ENCODE assay signal across 8 cellular contexts in genomic region chrX:78139160-78140123, GRCh38. TPM values are rescaled to one million over a fixed set of nuclear protein-coding genes. Genes with fewer than 3 reads are reported as not detected.
DNase-seq lines count a peak whose midpoint lies in the region; ATAC-seq, FAIRE-seq and TF ChIP-seq lines count a peak whose summit lies in the region.

Gene TAF9B (minus strand): TSS chrX:78139650. CDS start chrX:78139611, 39 bp downstream.

- no peaks in the 10 kb centered on the region for H3K36me3 ChIP-seq in mucosa of stomach (ENCODE audit: control insufficient read depth, insufficient read depth, low read length)

- no peaks in the 10 kb centered on the region for H3K4me1 ChIP-seq in mucosa of stomach (ENCODE audit: control insufficient read depth, insufficient read depth, low read length)

- DNase-seq in D721Med (ENCODE audit: insufficient read length, low spot score) = peak; percentile 55
- peak; percentile 56 for DNase-seq in HuH-7 (ENCODE audit: low spot score)
- peak; percentile 89 for DNase-seq in OCI-M1 (lab: John Stamatoyannopoulos, UW)
- peak; percentile 78 for DNase-seq in activated T-cell treated with anti-CD3 and anti-CD28 coated beads for 48 hours (ENCODE audit: low read depth)
- peak; percentile 16 for DNase-seq in epithelial cell of proximal tubule (ENCODE audit: low read depth)
- peak; percentile 56 to 65 for DNase-seq in stimulated activated CD8-positive, alpha-beta memory T cell treated with anti-CD3 and anti-CD28 coated beads, Interleukin-7, amount 100 ng/mL, for 1 hour (ENCODE audit: low read depth in 2 of 2)

- ATAC-seq in GM21515 (IDR thresholded peaks at IDR 0.05; ENCODE audit: unreplicated experiment) = peak; percentile 94

- H3K9ac ChIP-seq in mucosa of stomach (ENCODE audit: low read length) = peak within 1 kb of the TSS; percentile 70

- H3K9me3 ChIP-seq in mucosa of stomach (ENCODE audit: control insufficient read depth, low read length) = no peaks in the 10 kb centered on the region

- peak; percentile 44 for FAIRE-seq in D721Med (lab: Jason Lieb, UNC)

- H3K4me3 ChIP-seq in epithelial cell of proximal tubule (ENCODE audit: low read depth, low read length) (peak within 1 kb of the TSS; percentile 60), mucosa of stomach (ENCODE audit: low read length) (peak within 1 kb of the TSS; percentile 23)

- TF ChIP-seq CTCF in D721Med (IDR thresholded peaks at IDR 0.05; ENCODE audit: insufficient read depth, missing control alignments) (no peak), epithelial cell of proximal tubule (conservative IDR thresholded peaks at IDR 0.05; ENCODE audit: low read depth, low read length) (no peak)

- H3K27me3 ChIP-seq in mucosa of stomach (ENCODE audit: control insufficient read depth, insufficient read depth, low read length) = no peaks in the 10 kb centered on the region

RNA-seq across cellular contexts. Expression of gene TAF9B, which starts in this region (rescaled TPM):
- 18.6 and 65.7 TPM in 2 replicates for total RNA-seq in epithelial cell of proximal tubule

Comparison
In these comparisons a context has a peak if more than half of its experiments do, and no peak if none do; other contexts are left out.
1. Peak in every context shown above with its lines: DNase-seq, ATAC-seq and H3K4me3 ChIP-seq.
2. DNase-seq: peak in every context shown above with its lines; median percentile 89 in OCI-M1; 78 in activated T-cell treated with anti-CD3 and anti-CD28 coated beads for 48 hours; 60 in stimulated activated CD8-positive, alpha-beta memory T cell treated with anti-CD3 and anti-CD28 coated beads, Interleukin-7, amount 100 ng/mL, for 1 hour; 56 in HuH-7; 55 in D721Med; 16 in epithelial cell of proximal tubule.